17 cellular contexts compared by ENCODE assay signal in genomic region chr2:159683804-159684203, GRCh38.
"Had no signal": no experiment of that assay in that cellular context is flagged by ENCODE, and none has a peak within 500 bp of the region (broad histone marks: within the 10 kb centered on the region; RNA-seq: fewer than 3 reads in every experiment).

No MANE protein-coding gene starts in this region.

- H3K4me3 Mint-ChIP-seq: activated CD4-positive, alpha-beta T cell treated with anti-CD3 and anti-CD28 coated beads, Interleukin-2, amount 10 ng/mL, durations not matched to agents 7 days and 5 days; activated CD8-positive, alpha-beta T cell treated with anti-CD3 and anti-CD28 coated beads, Interleukin-2, amount 10 ng/mL, durations not matched to agents 7 days and 5 days; memory B cell; naive thymus-derived CD8-positive, alpha-beta T cell had no signal

- H3K27me3 ChIP-seq: dorsolateral prefrontal cortex, gastrocnemius medialis, left lung, spleen had no signal

- H3K4me1 ChIP-seq: gastrocnemius medialis, left lung, spleen had no signal

- H3K36me3 ChIP-seq: gastrocnemius medialis, left lung, spleen had no signal

- ATAC-seq: activated CD8-positive, alpha-beta T cell treated with anti-CD3 and anti-CD28 coated beads, Interleukin-2, amount 10 ng/mL, durations not matched to agents 7 days and 5 days; gastrocnemius medialis; left lung; mucosa of descending colon; naive thymus-derived CD8-positive, alpha-beta T cell; sciatic nerve had no signal

- H3K4me3 ChIP-seq: dorsolateral prefrontal cortex, gastrocnemius medialis, left lung, mucosa of descending colon, spleen had no signal

- H3K9me3 ChIP-seq: gastrocnemius medialis, left lung, mucosa of descending colon, spleen had no signal

- H3K27ac Mint-ChIP-seq: activated CD4-positive, alpha-beta T cell treated with anti-CD3 and anti-CD28 coated beads, Interleukin-2, amount 10 ng/mL, durations not matched to agents 7 days and 5 days; activated CD8-positive, alpha-beta T cell treated with anti-CD3 and anti-CD28 coated beads, Interleukin-2, amount 10 ng/mL, durations not matched to agents 7 days and 5 days; memory B cell had no signal

- H3K9me3 Mint-ChIP-seq: activated CD4-positive, alpha-beta T cell treated with anti-CD3 and anti-CD28 coated beads, Interleukin-2, amount 10 ng/mL, durations not matched to agents 7 days and 5 days; memory B cell; naive thymus-derived CD8-positive, alpha-beta T cell had no signal

- H3K4me1 Mint-ChIP-seq: activated CD4-positive, alpha-beta T cell treated with anti-CD3 and anti-CD28 coated beads, Interleukin-2, amount 10 ng/mL, durations not matched to agents 7 days and 5 days; memory B cell; naive thymus-derived CD8-positive, alpha-beta T cell had no signal

- H3K36me3 Mint-ChIP-seq: memory B cell had no signal

- H3K27me3 Mint-ChIP-seq: activated CD4-positive, alpha-beta T cell treated with anti-CD3 and anti-CD28 coated beads, Interleukin-2, amount 10 ng/mL, durations not matched to agents 7 days and 5 days; memory B cell; naive thymus-derived CD8-positive, alpha-beta T cell had no signal

- H3K27ac ChIP-seq: gastrocnemius medialis, left lung, spleen had no signal

- DNase-seq: activated CD4-positive, alpha-beta T cell treated with anti-CD3 and anti-CD28 coated beads, Interleukin-2, amount 10 ng/mL, durations not matched to agents 7 days and 5 days; activated CD8-positive, alpha-beta T cell treated with anti-CD3 and anti-CD28 coated beads, Interleukin-2, amount 10 ng/mL, durations not matched to agents 7 days and 5 days; activated effector memory CD4-positive, alpha-beta T cell treated with anti-CD3 and anti-CD28 coated beads, Interleukin-2, amount 50 U/mL, for 16 hours; activated naive CD4-positive, alpha-beta T cell treated with anti-CD3 and anti-CD28 coated beads, Interleukin-2, amount 50 U/mL, for 16 hours; activated T-cell treated with anti-CD3 and anti-CD28 coated beads, Interleukin-2, amount 50 U/mL, for 48 hours; aorta; dorsolateral prefrontal cortex; gastrocnemius medialis; head of caudate nucleus; left lung; mucosa of descending colon; naive thymus-derived CD8-positive, alpha-beta T cell; spleen; stimulated activated naive CD4-positive, alpha-beta T cell; T1000 had no signal
